ENCODE assay signal across 13 cellular contexts in genomic region chr3:106185949-106186348, GRCh38.
"Had no signal": no experiment of that assay in that cellular context is flagged by ENCODE, and none has a peak within 500 bp of the region (broad histone marks: within the 10 kb centered on the region; RNA-seq: fewer than 3 reads in every experiment).

No MANE protein-coding gene starts in this region.

- H3K4me3 Mint-ChIP-seq: endodermal cell, memory B cell had no signal

- H3K27ac Mint-ChIP-seq: endodermal cell, memory B cell had no signal

- DNase-seq: activated CD4-positive, alpha-beta T cell treated with anti-CD3 and anti-CD28 coated beads, Interleukin-2, amount 50 U/mL, for 4 hours; activated CD8-positive, alpha-beta memory T cell treated with anti-CD3 and anti-CD28 coated beads, Interleukin-2, amount 50 U/mL, for 48 hours; activated effector memory CD4-positive, alpha-beta T cell treated with Interleukin-2 at 50 U/mL for 16 hours; dermis blood vessel endothelial cell; endodermal cell; head of caudate nucleus; kidney glomerular epithelial cell; left ventricle myocardium superior; mucosa of descending colon; naive thymus-derived CD8-positive, alpha-beta T cell; stimulated activated CD4-positive, alpha-beta T cell treated with anti-CD3 and anti-CD28 coated beads, Interleukin-1b, Interleukin-23, amount 100 ng/mL, for 48 hours; uterus had no signal

- H3K36me3 Mint-ChIP-seq: memory B cell; naive thymus-derived CD8-positive, alpha-beta T cell had no signal

- H3K27me3 Mint-ChIP-seq: memory B cell; naive thymus-derived CD8-positive, alpha-beta T cell had no signal

- ATAC-seq: left ventricle myocardium superior; mucosa of descending colon; naive thymus-derived CD8-positive, alpha-beta T cell had no signal

- H3K9me3 Mint-ChIP-seq: endodermal cell; memory B cell; naive thymus-derived CD8-positive, alpha-beta T cell had no signal
